8 cellular contexts compared by ENCODE assay signal in the genomic region with DNA sequence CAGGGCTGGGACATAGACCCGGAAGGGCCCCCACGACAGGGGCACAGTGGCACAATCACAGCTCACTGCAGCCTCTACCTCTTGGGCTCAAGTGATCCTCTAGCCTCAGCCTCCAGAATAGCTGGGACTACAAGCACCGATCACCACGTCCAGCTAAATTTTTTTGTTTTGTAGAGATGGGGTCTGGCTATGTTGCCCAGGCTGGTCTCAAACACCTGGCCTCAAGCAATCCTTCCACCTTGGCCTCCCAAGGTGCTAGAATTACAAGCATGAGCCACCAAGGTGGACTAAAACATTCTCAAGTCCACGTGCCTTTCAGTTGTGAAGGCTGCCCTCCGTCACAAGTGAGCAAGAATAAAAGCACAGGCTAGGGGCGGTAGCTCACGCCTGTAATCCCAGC.
"Had no signal": no experiment of that assay in that cellular context is flagged by ENCODE, and none has a peak within 500 bp of the region (broad histone marks: within the 10 kb centered on the region; RNA-seq: fewer than 3 reads in every experiment).

No MANE protein-coding gene starts in this region.

- H3K27ac ChIP-seq: HL-60 had no signal

- DNase-seq: H9, HCEC 1CT, HFFc6, KBM-7 had no signal

- H3K4me3 Mint-ChIP-seq: GM23338, H9, HFFc6 had no signal

- H3K27ac Mint-ChIP-seq: GM23338, HFFc6 had no signal

- ATAC-seq: GM23338 had no signal

- H3K4me1 Mint-ChIP-seq: GM23338, H9 had no signal

- H3K4me3 ChIP-seq: GM23338 had no signal

- H3K4me2 ChIP-seq: GM23338 had no signal

- H2AFZ ChIP-seq: GM23338 had no signal

- FAIRE-seq: H1, H54 had no signal
